In the genomic region with DNA sequence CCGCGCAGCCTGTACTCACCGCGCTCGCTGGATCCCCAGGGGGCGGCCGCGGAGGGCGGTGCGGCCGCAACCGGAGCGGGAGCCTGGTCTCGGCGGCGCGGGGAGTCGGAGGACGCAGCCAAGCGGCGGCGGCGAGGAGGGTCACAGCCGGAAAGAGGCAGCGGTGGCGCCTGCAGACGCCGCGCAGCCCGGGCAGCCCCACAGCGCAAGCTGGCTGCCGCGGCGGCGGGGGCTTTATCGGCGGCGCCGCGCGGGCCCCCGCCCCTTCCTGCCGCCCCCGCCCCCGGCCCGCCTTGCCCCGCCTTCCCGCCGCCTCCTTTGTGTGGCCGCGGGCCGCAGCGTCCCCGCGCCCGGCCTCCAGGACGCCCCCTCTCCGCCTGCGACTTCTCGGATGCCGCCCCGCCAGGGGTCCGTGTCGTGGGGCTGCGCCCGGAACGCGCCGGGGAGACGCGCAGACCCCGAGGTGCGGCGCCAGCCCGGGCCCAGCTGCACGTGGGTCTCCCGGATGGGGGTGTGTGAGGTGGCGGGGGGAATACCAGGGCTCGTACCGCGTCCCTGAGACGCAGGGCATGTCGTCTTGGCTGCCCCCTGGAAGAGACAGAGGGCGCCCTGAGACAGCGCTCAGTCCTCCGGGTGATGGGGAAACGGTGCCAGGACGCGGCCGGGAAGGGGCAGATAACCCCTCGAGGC, we compare ENCODE assay signal across 8 cellular contexts. TPM values are rescaled to one million over a fixed set of nuclear protein-coding genes. Genes with fewer than 3 reads are reported as not detected.
DNase-seq lines count a peak whose midpoint lies in the region; ATAC-seq and TF ChIP-seq lines count a peak whose summit lies in the region.

A gene with protein sequence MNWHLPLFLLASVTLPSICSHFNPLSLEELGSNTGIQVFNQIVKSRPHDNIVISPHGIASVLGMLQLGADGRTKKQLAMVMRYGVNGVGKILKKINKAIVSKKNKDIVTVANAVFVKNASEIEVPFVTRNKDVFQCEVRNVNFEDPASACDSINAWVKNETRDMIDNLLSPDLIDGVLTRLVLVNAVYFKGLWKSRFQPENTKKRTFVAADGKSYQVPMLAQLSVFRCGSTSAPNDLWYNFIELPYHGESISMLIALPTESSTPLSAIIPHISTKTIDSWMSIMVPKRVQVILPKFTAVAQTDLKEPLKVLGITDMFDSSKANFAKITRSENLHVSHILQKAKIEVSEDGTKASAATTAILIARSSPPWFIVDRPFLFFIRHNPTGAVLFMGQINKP (minus strand): TSS at position 207 of the 690 bp plus-strand sequence. CDS start 37,386 bp downstream, outside the sequence.

- H3K36me3 Mint-ChIP-seq in activated T-helper 17 cell treated with anti-CD3 and anti-CD28 coated beads, Interleukin-2, amount 50 U/mL, for 72 hours (ENCODE audit: low read depth), result peaks cover 14% of the 10 kb centered on the region
- H3K36me3 Mint-ChIP-seq in natural killer cell, result no peaks in the 10 kb centered on the region

- DNase-seq in AG04450 (ENCODE audit: low read depth, low spot score) (no peak), fibroblast of the conjunctiva (ENCODE audit: low read depth) (peak; percentile 45), natural killer cell (peak; percentile 46)

- H4K20me1 ChIP-seq in OCI-LY1 (ENCODE audit: insufficient read depth, low read length), result no peaks in the 10 kb centered on the region

- H3F3A ChIP-seq in OCI-LY1 (ENCODE audit: insufficient read depth, low read length), result no peaks in the 10 kb centered on the region

- peak within 1 kb of the TSS; percentile 10 for H3K27ac Mint-ChIP-seq in activated T-helper 17 cell treated with anti-CD3 and anti-CD28 coated beads, Interleukin-2, amount 50 U/mL, for 72 hours
- H3K27ac Mint-ChIP-seq in natural killer cell, result peak within 1 kb of the TSS; percentile 22 to 71

- POLR2A ChIA-PET in AG04450 (lab: Yijun Ruan, JAX), result no interaction called here

- H3K4me1 ChIP-seq in OCI-LY1 (ENCODE audit: insufficient read depth, low read length, severe bottlenecking), result peaks cover 4% of the 10 kb centered on the region
- H3K4me1 ChIP-seq in stomach smooth muscle (ENCODE audit: control insufficient read depth, insufficient read depth, low read length), result peaks cover 11% of the 10 kb centered on the region

- H3K36me3 ChIP-seq in OCI-LY1 (ENCODE audit: insufficient read depth, low read length) (no peaks in the 10 kb centered on the region), stomach smooth muscle (ENCODE audit: control insufficient read depth in 2 of 2, insufficient read depth in 2 of 2, low read length in 2 of 2) (no peaks in the 10 kb centered on the region)

- H3K27me3 ChIP-seq in AG04450 (ENCODE audit: control insufficient read depth, insufficient read depth, low read length), result peaks cover 10% of the 10 kb centered on the region
- H3K27me3 ChIP-seq in OCI-LY1 (ENCODE audit: insufficient read depth, low read length), result peaks cover 6% of the 10 kb centered on the region
- peaks cover 20 to 33% of the 10 kb centered on the region in 2 donors for H3K27me3 ChIP-seq in stomach smooth muscle (ENCODE audit: control insufficient read depth in 1 of 2, insufficient read depth in 2 of 2, low read length in 2 of 2)

- CTCF ChIA-PET in AG04450 (lab: Charles Lee), result interaction anchor here (0.6 kb wide), 1 partner anchor 244 kb away, joined by 5 read pairs; no protein-coding TSS in a partner anchor

- ATAC-seq in GM18873 (IDR thresholded peaks at IDR 0.05; ENCODE audit: low FRiP score, unreplicated experiment), result peak; percentile 35
- peak; percentile 62 for ATAC-seq in HG03175 (IDR thresholded peaks at IDR 0.05; ENCODE audit: unreplicated experiment)
- ATAC-seq in activated T-helper 17 cell treated with anti-CD3 and anti-CD28 coated beads, Interleukin-2, amount 50 U/mL, for 72 hours (replicated peaks), result peak; percentile 68
- ATAC-seq in natural killer cell, result peak; percentile 61 to 77 (median 63)

- TF ChIP-seq CTCF in AG04450 (IDR thresholded peaks at IDR 0.05; ENCODE audit: low read depth, low read length) (peak; percentile 40), OCI-LY1 (IDR thresholded peaks at IDR 0.05; ENCODE audit: low read length) (no peak; the same call in 1 of the 2 replicates), natural killer cell (IDR thresholded peaks at IDR 0.05) (no peak)

- H3K4me2 ChIP-seq in OCI-LY1 (ENCODE audit: low read length), result peak within 1 kb of the TSS; percentile 29; the same call in 1 of the 2 replicates

- peaks cover 58% of the 10 kb centered on the region for H3K27me3 Mint-ChIP-seq in activated T-helper 17 cell treated with anti-CD3 and anti-CD28 coated beads, Interleukin-2, amount 50 U/mL, for 72 hours
- H3K27me3 Mint-ChIP-seq in natural killer cell (ENCODE audit: low read depth in 2 of 2), result peaks cover 28 to 45% of the 10 kb centered on the region in 2 donors

- no peaks in the 10 kb centered on the region for H3K9me2 ChIP-seq in OCI-LY1 (ENCODE audit: low read depth, low read length)

- intact Hi-C loops in natural killer cell (cut with micrococcal nuclease), result no loop called here

- H3K4me3 Mint-ChIP-seq in activated T-helper 17 cell treated with anti-CD3 and anti-CD28 coated beads, Interleukin-2, amount 50 U/mL, for 72 hours, result peak within 1 kb of the TSS; percentile 88
- peak within 1 kb of the TSS; percentile 95 for H3K4me3 Mint-ChIP-seq in natural killer cell

- H3K79me2 ChIP-seq in OCI-LY1 (ENCODE audit: insufficient read depth, low read length), result no peaks in the 10 kb centered on the region

- H2AFZ ChIP-seq in OCI-LY1 (ENCODE audit: low read length), result no peak within 1 kb of the TSS

- H3K9me3 Mint-ChIP-seq in activated T-helper 17 cell treated with anti-CD3 and anti-CD28 coated beads, Interleukin-2, amount 50 U/mL, for 72 hours, result no peaks in the 10 kb centered on the region
- H3K9me3 Mint-ChIP-seq in natural killer cell, result no peaks in the 10 kb centered on the region

- H3K27ac ChIP-seq in AG04450 (ENCODE audit: low read depth, low read length) (no peak within 1 kb of the TSS), OCI-LY1 (ENCODE audit: low read depth, low read length, poor library complexity, severe bottlenecking) (no peak within 1 kb of the TSS), stomach smooth muscle (ENCODE audit: low read length) (no peak within 1 kb of the TSS)

- H3K4me3 ChIP-seq in AG04450 (ENCODE audit: low read depth, low read length) (peak within 1 kb of the TSS; percentile 68), OCI-LY1 (ENCODE audit: low read depth, low read length, poor library complexity, severe bottlenecking) (peak within 1 kb of the TSS; percentile 19), stomach smooth muscle (ENCODE audit: low read length in 2 of 2) (peak within 1 kb of the TSS; percentile 68 to 69)

- peaks cover 13% of the 10 kb centered on the region for H3K4me1 Mint-ChIP-seq in activated T-helper 17 cell treated with anti-CD3 and anti-CD28 coated beads, Interleukin-2, amount 50 U/mL, for 72 hours
- peaks cover 21 to 28% of the 10 kb centered on the region in 2 donors for H3K4me1 Mint-ChIP-seq in natural killer cell

- H3K9ac ChIP-seq in OCI-LY1 (ENCODE audit: low read length) (no peak within 1 kb of the TSS), stomach smooth muscle (ENCODE audit: low read length in 2 of 2) (peak within 1 kb of the TSS in 1 of 2 donors; percentile 23)

- no peaks in the 10 kb centered on the region for H3K9me3 ChIP-seq in AG04450 (ENCODE audit: control insufficient read depth, insufficient read depth, low read length)
- H3K9me3 ChIP-seq in OCI-LY1 (ENCODE audit: low read length), result no peaks in the 10 kb centered on the region
- H3K9me3 ChIP-seq in stomach smooth muscle (ENCODE audit: control insufficient read depth in 2 of 2, low read length in 2 of 2), result no peaks in the 10 kb centered on the region

RNA-seq across cellular contexts. Expression of the gene that starts here (rescaled TPM):
- polyA plus RNA-seq in AG04450 (2011; rRNA removed), result 24.0 and 32.0 TPM in 2 replicates
- polyA minus RNA-seq in AG04450 (2011; rRNA and poly(A)+ RNA removed), result 14.1 and 18.4 TPM in 2 replicates
- total RNA-seq in activated T-helper 17 cell treated with anti-CD3 and anti-CD28 coated beads, Interleukin-2, amount 50 U/mL, for 72 hours, result 10 to 100 TPM in 1 of 2 donors, 1 to 10 TPM in 1; 3.3 to 25.4 TPM
- total RNA-seq in natural killer cell, result 10 to 100 TPM in 1 of 3 donors, 1 to 10 TPM in 2; 3.5 to 14.6 (median 8.4) TPM
